9 cellular contexts compared by ENCODE assay signal in genomic region chr15:28191832-28192231, GRCh38.
DNase-seq lines count a peak whose midpoint lies in the region; ATAC-seq and TF ChIP-seq lines count a peak whose summit lies in the region.
"Had no signal": no experiment of that assay in that cellular context is flagged by ENCODE, and none has a peak within 500 bp of the region (broad histone marks: within the 10 kb centered on the region; RNA-seq: fewer than 3 reads in every experiment).

No MANE protein-coding gene starts in this region.

- intact Hi-C loops in dorsolateral prefrontal cortex (cut with DNase I) = loop anchor here in 1 of 2 donors (5.0 kb wide), 1 partner anchor 65 kb away; no protein-coding TSS in a partner anchor
- intact Hi-C loops in upper lobe of right lung (cut with DNase I) = no loop called here

- H3K36me3 ChIP-seq in lung (ENCODE audit: control insufficient read depth in 2 of 2, insufficient read depth in 2 of 2, low read length in 2 of 2) = peaks cover 12 to 24% of the 10 kb centered on the region in 2 donors
- H3K36me3 ChIP-seq in upper lobe of right lung = peaks cover 64% of the 10 kb centered on the region

- ATAC-seq in lung (ENCODE audit: insufficient read depth, low FRiP score) = no peak
- ATAC-seq in upper lobe of right lung = peak; percentile 61

- H3K9me3 ChIP-seq in lung (ENCODE audit: control insufficient read depth in 2 of 2, insufficient read depth in 1 of 2, low read length in 1 of 2) (no peaks in the 10 kb centered on the region), upper lobe of right lung (no peaks in the 10 kb centered on the region)

- H3K27ac ChIP-seq in dorsolateral prefrontal cortex = peak overlapping the region in 1 of 59 donors; percentile 4
- no peak overlapping the region for H3K27ac ChIP-seq in lung (ENCODE audit: low read depth in 1 of 2, low read length in 1 of 2)
- H3K27ac ChIP-seq in upper lobe of right lung = no peak overlapping the region

- H3K4me1 ChIP-seq in lung (ENCODE audit: control insufficient read depth in 2 of 2, insufficient read depth in 2 of 2, low read length in 2 of 2) = no peaks in the 10 kb centered on the region
- H3K4me1 ChIP-seq in upper lobe of right lung = no peaks in the 10 kb centered on the region

- TF ChIP-seq CTCF in dorsolateral prefrontal cortex (IDR thresholded peaks at IDR 0.05 in 54 of 56, conservative IDR thresholded peaks at IDR 0.05 in 2 of 56; ENCODE audit: low read depth in 1 of 56, partially characterized antibody in 56 of 56) = peak in 54 of 56 donors; percentile 29 to 71 (median 54)
- TF ChIP-seq CTCF in lung (IDR thresholded peaks at IDR 0.05; ENCODE audit: control extremely low read depth, extremely low read depth) = no peak
- peak; percentile 35 for TF ChIP-seq CTCF in upper lobe of right lung (IDR thresholded peaks at IDR 0.05)

- H3K4me3 ChIP-seq in dorsolateral prefrontal cortex (peak overlapping the region in 2 of 59 donors; percentile 3 to 20), lung (no peak overlapping the region), upper lobe of right lung (no peak overlapping the region)

- 73 to 86% methylated on average over 15 of the region's 15 CpGs for WGBS in lung, 2 donors

- DNase-seq in NCI-H82 (lab: John Stamatoyannopoulos, UW) (peak; percentile 20), NCI-H82 treated with DMSO at 0.1 percent for 48 hours (lab: John Stamatoyannopoulos, UW; ENCODE audit: unreplicated experiment) (no peak), dorsolateral prefrontal cortex (peak; percentile 51 to 77 (median 75)), lung (ENCODE audit: low spot score) (peak; percentile 32), upper lobe of right lung (peak; percentile 68), OCI-M2 (lab: John Stamatoyannopoulos, UW; ENCODE audit: unreplicated experiment) (no peak), NCI-H187 (lab: John Stamatoyannopoulos, UW) (no peak), GM03348 (ENCODE audit: low spot score) (no peak)
- DNase-seq: AML-193 had no signal

- H3K27me3 ChIP-seq in dorsolateral prefrontal cortex (no peaks in the 10 kb centered on the region), lung (ENCODE audit: control insufficient read depth, insufficient read depth) (no peaks in the 10 kb centered on the region), upper lobe of right lung (no peaks in the 10 kb centered on the region)

Comparison
In these comparisons a context has a peak if more than half of its experiments do, and no peak if none do; other contexts are left out.
1. DNase-seq: peak in NCI-H82 (single experiment), dorsolateral prefrontal cortex (10 of 10), lung (single experiment) and upper lobe of right lung (single experiment); none in NCI-H82 treated with DMSO at 0.1 percent for 48 hours (single experiment), OCI-M2 (single experiment), NCI-H187 (0 of 2) and GM03348 (single experiment).